ENCODE assay signal across 31 cellular contexts in the genomic region with DNA sequence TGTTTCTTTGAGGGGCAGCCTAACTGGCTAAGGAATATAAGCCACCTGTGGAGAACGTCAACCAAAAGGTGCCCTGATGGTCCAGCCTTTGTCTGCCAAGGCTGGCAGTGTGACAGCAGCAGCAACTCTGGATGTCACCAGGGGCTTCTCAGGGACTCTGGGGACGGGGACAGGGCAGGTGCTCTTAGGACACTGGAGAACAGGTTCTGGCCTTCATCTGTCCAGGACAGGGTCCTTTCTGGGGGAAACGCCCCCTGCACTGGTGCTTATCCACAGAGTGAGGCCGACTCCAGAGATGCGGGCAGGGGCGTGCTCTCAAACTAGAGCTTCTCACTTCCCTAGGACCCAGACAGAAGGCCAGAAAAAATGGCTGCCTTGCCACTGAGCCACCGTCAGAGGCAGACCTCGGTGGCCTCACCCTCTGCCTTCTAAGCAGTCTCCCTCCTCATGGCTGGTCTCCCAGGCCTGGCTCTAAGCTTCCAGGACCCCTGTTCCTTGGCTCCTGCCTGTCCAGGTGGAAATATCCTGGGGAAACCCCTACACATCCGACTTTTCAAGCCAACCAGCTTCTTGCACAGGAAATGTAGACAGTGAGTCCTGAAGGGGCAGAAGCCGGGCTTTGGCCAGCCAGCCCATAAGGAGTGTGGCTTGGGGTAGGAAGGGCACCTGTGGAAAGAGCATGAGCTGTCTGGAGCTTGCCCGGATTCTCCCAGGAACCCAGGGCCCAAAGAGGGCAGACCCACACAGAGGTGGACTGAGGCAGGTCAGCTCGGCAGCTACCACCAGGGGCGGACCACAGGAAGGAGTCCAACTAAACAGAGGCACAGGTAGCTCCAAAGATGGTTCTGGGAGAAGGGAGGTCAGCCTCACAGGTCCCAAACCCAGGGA.
"Had no signal": no experiment of that assay in that cellular context is flagged by ENCODE, and none has a peak within 500 bp of the region (broad histone marks: within the 10 kb centered on the region; RNA-seq: fewer than 3 reads in every experiment).

No MANE protein-coding gene starts in this region.

- H3K27me3 ChIP-seq: MG63, Peyer's patch, SJSA1 had no signal

- H3K9ac ChIP-seq: SK-N-SH had no signal

- H3K36me3 ChIP-seq: Peyer's patch had no signal

- ATAC-seq: PC-3 had no signal

- H3K27ac ChIP-seq: Peyer's patch, SJSA1 had no signal

- DNase-seq: Kasumi-1, KG1, MG63, NCI-H1048, NCI-H1092 treated with DMSO at 0.1 percent for 48 hours, NCI-H1105 treated with DMSO at 0.1 percent for 48 hours, NCI-H1417, NCI-H1436, NCI-H146, NCI-H1694, NCI-H187, NCI-H1930, NCI-H2029 treated with DMSO at 0.1 percent for 48 hours, NCI-H2081 treated with DMSO at 0.1 percent for 48 hours, NCI-H2107, NCI-H2171, NCI-H2227 treated with DMSO at 0.1 percent for 48 hours, NCI-H345, NCI-H446, NCI-H510A treated with DMSO at 0.1 percent for 48 hours, NCI-H524 treated with DMSO at 0.1 percent for 48 hours, NCI-H526 treated with DMSO at 0.1 percent for 48 hours, NCI-H774, OCI-M1, PC-3, RPMI8226, SHP77 treated with DMSO at 0.1 percent for 48 hours, SK-N-SH, SW 1271 had no signal

- H3K4me1 ChIP-seq: SJSA1 had no signal

- H3K9me3 ChIP-seq: MG63, Peyer's patch, SJSA1, SK-N-SH had no signal

- H3K4me3 ChIP-seq: MG63, Peyer's patch, SJSA1 had no signal

- H3K4me2 ChIP-seq: SK-N-SH had no signal
